Comparison of ENCODE assay signal across 9 cellular contexts in genomic region chr6:125957845-125958244, GRCh38. TPM values are rescaled to one million over a fixed set of nuclear protein-coding genes. Genes with fewer than 3 reads are reported as not detected.
A peak's percentile ranks its signal among the peaks of the same experiment; 100 is the strongest.
DNase-seq lines count a peak whose midpoint lies in the region; ATAC-seq, FAIRE-seq and TF ChIP-seq lines count a peak whose summit lies in the region.
"Had no signal": no experiment of that assay in that cellular context is flagged by ENCODE, and none has a peak within 500 bp of the region (broad histone marks: within the 10 kb centered on the region; RNA-seq: fewer than 3 reads in every experiment).

No MANE protein-coding gene starts in this region.

- peak; percentile 7 for DNase-seq in stimulated activated CD4-positive, alpha-beta T cell treated with anti-CD3 and anti-CD28 coated beads, Interleukin-15, amount 100 ng/mL, for 24 hours
- no peak for DNase-seq in stimulated activated CD4-positive, alpha-beta T cell treated with anti-CD3 and anti-CD28 coated beads, Interleukin-2, amount 100 ng/mL, for 48 hours
- DNase-seq in SW480 (ENCODE audit: low spot score) (peak; percentile 45), left ventricle myocardium inferior (no peak), small intestine (peak; percentile 66), NCI-H187 treated with DMSO at 0.1 percent for 48 hours (lab: John Stamatoyannopoulos, UW) (no peak), T-cell (no peak)

- no peaks in the 10 kb centered on the region for H3K27me3 ChIP-seq in left ventricle myocardium inferior (ENCODE audit: low read depth)
- H3K27me3 ChIP-seq in small intestine (ENCODE audit: control insufficient read depth in 2 of 2, insufficient read depth in 2 of 2, low read length in 2 of 2): no peaks in the 10 kb centered on the region

- H3K4me3 ChIP-seq in left ventricle myocardium inferior (peak overlapping the region; percentile 99), small intestine (ENCODE audit: low read depth in 1 of 2, low read length in 2 of 2) (peak overlapping the region in 1 of 2 donors; percentile 76)

- H3K4me1 Mint-ChIP-seq in T-cell: peaks cover 6 to 25% (median 20%) of the 10 kb centered on the region in 3 donors

- H3K9me3 Mint-ChIP-seq in T-cell: no peaks in the 10 kb centered on the region

- intact Hi-C loops in left ventricle myocardium inferior (cut with micrococcal nuclease): loop anchor here (5.0 kb wide), 1 partner anchor 51 kb away; no protein-coding TSS in a partner anchor

- H3K4me1 ChIP-seq in left ventricle myocardium inferior (peaks cover 41% of the 10 kb centered on the region), small intestine (ENCODE audit: control insufficient read depth in 2 of 2, insufficient read depth in 1 of 2, low read depth in 1 of 2, low read length in 1 of 2) (peaks cover 3 to 9% of the 10 kb centered on the region in 2 donors)

- CTCF ChIA-PET in T-cell (lab: Charles Lee): interaction anchor here (0.6 to 4.4 kb wide), 14 partner anchors 13 to 192 kb away, joined by 3 to 68 read pairs (median 8); partner anchors contain the start of genes NCOA7 (in 2 of the 2) and TRMT11 (in 1 of the 2)

- POLR2A ChIA-PET in T-cell (lab: Charles Lee): interaction anchor here in 1 of 2 donors (0.6 to 0.9 kb wide), 2 partner anchors 16 to 36 kb away, joined by 4 to 7 read pairs; no protein-coding TSS in a partner anchor

- no peak for TF ChIP-seq CTCF in left ventricle myocardium inferior (IDR thresholded peaks at IDR 0.05; ENCODE audit: borderline replicate concordance)

- H3K36me3 Mint-ChIP-seq in T-cell: no peaks in the 10 kb centered on the region
- H3K36me3 Mint-ChIP-seq: activated naive CD8-positive, alpha-beta T cell had no signal

- H3K9me3 ChIP-seq in left ventricle myocardium inferior (replicated peaks): no peaks in the 10 kb centered on the region
- no peaks in the 10 kb centered on the region for H3K9me3 ChIP-seq in small intestine (ENCODE audit: control insufficient read depth, low read depth)

- H3K27ac ChIP-seq in left ventricle myocardium inferior (replicated peaks): peak overlapping the region; percentile 96
- peak overlapping the region in 1 of 2 donors; percentile 12 for H3K27ac ChIP-seq in small intestine (ENCODE audit: low read depth in 1 of 2, low read length in 1 of 2)

- TF ChIP-seq POLR2A in GM18505 (IDR thresholded peaks at IDR 0.05; ENCODE audit: borderline replicate concordance, extremely low read depth, insufficient read depth, insufficient read length): no peak

- no peak for FAIRE-seq in small intestine (lab: Jason Lieb, UNC)

- ATAC-seq in GM18505 (IDR thresholded peaks at IDR 0.05; ENCODE audit: unreplicated experiment): no peak
- no peak for ATAC-seq in T-cell (replicated peaks in 1 of 4)

- WGBS in small intestine, 3 donors: 9 to 25% (median 21%) methylated on average over 4 of the region's 4 CpGs

- H3K4me3 Mint-ChIP-seq in T-cell: no peak overlapping the region
- H3K4me3 Mint-ChIP-seq: activated naive CD8-positive, alpha-beta T cell had no signal

- H3K36me3 ChIP-seq in left ventricle myocardium inferior: no peaks in the 10 kb centered on the region
- H3K36me3 ChIP-seq in small intestine (ENCODE audit: control insufficient read depth in 2 of 2, insufficient read depth in 2 of 2, low read length in 2 of 2): no peaks in the 10 kb centered on the region

- no peaks in the 10 kb centered on the region for H3K27me3 Mint-ChIP-seq in T-cell
- H3K27me3 Mint-ChIP-seq: activated naive CD8-positive, alpha-beta T cell had no signal

- H3K27ac Mint-ChIP-seq in T-cell: no peak overlapping the region
- H3K27ac Mint-ChIP-seq: activated naive CD8-positive, alpha-beta T cell had no signal

RNA-seq across cellular contexts. Expression of gene HINT3, which starts 1.3 kb away (rescaled TPM):
- total RNA-seq in left ventricle myocardium inferior (32.9 TPM), T-cell (10 to 100 TPM in 3 of 5 donors, 1 to 10 TPM in 2; 8.5 to 11.7 (median 10.5) TPM)
- 10 to 100 TPM; 11.1 to 14.3 (median 14.1) TPM for polyA plus RNA-seq in small intestine

RNA-seq across cellular contexts. Expression of gene TRMT11, which starts 28.5 kb away (rescaled TPM):
- total RNA-seq in left ventricle myocardium inferior (9.2 TPM), T-cell (10 to 100 TPM; 14.2 to 30.3 (median 21.6) TPM)
- polyA plus RNA-seq in small intestine: 10 to 100 TPM; 11.1 to 15.0 (median 13.7) TPM

Comparison
In these comparisons a context has a peak if more than half of its experiments do, and no peak if none do; other contexts are left out.
1. DNase-seq: peak in stimulated activated CD4-positive, alpha-beta T cell treated with anti-CD3 and anti-CD28 coated beads, Interleukin-15, amount 100 ng/mL, for 24 hours (single experiment), SW480 (single experiment) and small intestine (single experiment); none in stimulated activated CD4-positive, alpha-beta T cell treated with anti-CD3 and anti-CD28 coated beads, Interleukin-2, amount 100 ng/mL, for 48 hours (0 of 2), left ventricle myocardium inferior (single experiment), NCI-H187 treated with DMSO at 0.1 percent for 48 hours (single experiment) and T-cell (0 of 34).